9 cellular contexts compared by ENCODE assay signal in the genomic region with DNA sequence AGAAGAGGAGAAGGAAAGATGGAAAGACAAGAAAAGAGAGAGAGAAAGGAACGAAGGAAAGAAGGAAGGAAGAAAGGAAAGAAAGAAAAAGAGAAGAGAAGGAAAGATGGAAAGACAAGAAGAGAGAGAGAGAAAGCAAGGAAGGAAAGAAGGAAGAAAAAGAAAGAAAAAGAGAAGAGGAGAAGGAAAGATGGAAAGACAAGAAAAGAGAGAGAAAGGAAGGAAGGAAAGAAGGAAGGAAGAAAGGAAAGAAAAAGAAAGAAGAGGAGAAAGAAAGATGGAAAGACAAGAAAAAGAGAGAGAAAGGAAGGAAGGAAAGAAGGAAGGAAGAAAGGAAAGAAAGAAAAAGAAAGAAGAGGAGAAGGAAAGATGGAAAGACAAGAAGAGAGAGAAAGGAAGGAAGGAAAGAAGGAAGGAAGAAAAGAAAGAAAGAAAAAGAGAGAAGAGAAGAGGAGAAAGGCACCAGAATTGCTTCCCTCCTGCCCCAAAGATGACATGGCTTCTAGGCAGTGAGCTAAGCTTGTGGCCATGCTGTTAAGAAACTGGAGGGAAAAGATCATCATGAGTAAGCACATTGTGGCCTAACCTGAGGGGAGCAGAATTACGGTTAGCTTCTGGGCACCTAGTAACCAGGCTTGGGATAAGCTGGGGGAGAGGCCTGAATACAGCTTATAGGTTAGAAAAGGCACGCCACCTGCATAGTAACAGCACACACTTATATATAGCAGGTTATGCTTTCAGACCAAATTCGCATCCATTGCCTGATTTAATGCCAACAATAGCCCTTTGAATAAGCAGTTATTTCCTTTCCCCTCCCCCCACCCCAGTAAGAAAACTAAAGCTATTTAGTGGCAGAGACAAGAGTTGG. TPM values are rescaled to one million over a fixed set of nuclear protein-coding genes. Genes with fewer than 3 reads are reported as not detected.
DNase-seq lines count a peak whose midpoint lies in the region; ATAC-seq, FAIRE-seq and TF ChIP-seq lines count a peak whose summit lies in the region.
"Had no signal": no experiment of that assay in that cellular context is flagged by ENCODE, and none has a peak within 500 bp of the region (broad histone marks: within the 10 kb centered on the region; RNA-seq: fewer than 3 reads in every experiment).

No MANE protein-coding gene starts in this region.

- ATAC-seq in DND-41 (ENCODE audit: insufficient read depth, low read depth), result no peak
- ATAC-seq in HepG2, result no peak
- ATAC-seq in GM21423 (IDR thresholded peaks at IDR 0.05; ENCODE audit: unreplicated experiment), result no peak
- ATAC-seq in omental fat pad (ENCODE audit: low FRiP score), result no peak
- ATAC-seq in left cardiac atrium, result no peak
- ATAC-seq in GM18870 (IDR thresholded peaks at IDR 0.05; ENCODE audit: unreplicated experiment), result no peak

- peaks cover 25% of the 10 kb centered on the region for H4K20me1 ChIP-seq in DND-41 (ENCODE audit: insufficient read depth, low read length)
- no peaks in the 10 kb centered on the region for H4K20me1 ChIP-seq in Karpas-422 (ENCODE audit: insufficient read depth, low read depth, low read length)
- no peaks in the 10 kb centered on the region for H4K20me1 ChIP-seq in HepG2 (ENCODE audit: insufficient read depth, low read length)

- WGBS in HepG2 (ENCODE audit: low lambda C conversion rate), result 76% methylated on average over 4 of the region's 4 CpGs

- BruUV-seq in HepG2 (replicated peaks; lab: Mats Ljungman, UMichigan), result no TSS peak

- peak overlapping the region in 1 of 2 experiments; percentile 32; a peak in 2 of 4 replicates for H3K4me3 ChIP-seq in DND-41 (ENCODE audit: low read depth in 1 of 2, low read length in 2 of 2)
- peak overlapping the region; percentile 48; the same call in 1 of the 2 replicates for H3K4me3 ChIP-seq in Karpas-422 (ENCODE audit: low read length)
- no peak overlapping the region for H3K4me3 ChIP-seq in HepG2 (replicated peaks in 1 of 3; ENCODE audit: insufficient read depth in 1 of 3, low read depth in 2 of 3, low read length in 3 of 3)
- H3K4me3 ChIP-seq: lung had no signal

- no peaks in the 10 kb centered on the region for H3K27me3 ChIP-seq in DND-41 (ENCODE audit: insufficient read depth, low read length, poor library complexity)
- H3K27me3 ChIP-seq in Karpas-422 (ENCODE audit: low read length), result no peaks in the 10 kb centered on the region
- no peaks in the 10 kb centered on the region; a peak in 1 of 5 replicates for H3K27me3 ChIP-seq in HepG2 (ENCODE audit: control insufficient read depth in 1 of 2, insufficient read depth in 2 of 2, low read length in 2 of 2)

- peak overlapping the region; percentile 66 for H3K27ac ChIP-seq in DND-41 (ENCODE audit: low read length)
- peak overlapping the region; percentile 63 for H3K27ac ChIP-seq in Karpas-422 (ENCODE audit: low read length)
- H3K27ac ChIP-seq in HepG2 (ENCODE audit: extremely low read length, insufficient read depth, low read length), result peak overlapping the region; percentile 6

- peak overlapping the region; percentile 35; the same call in 1 of the 2 replicates for H3K9ac ChIP-seq in DND-41 (ENCODE audit: low read depth, low read length)
- H3K9ac ChIP-seq in Karpas-422 (ENCODE audit: low read length), result peak overlapping the region; percentile 35
- no peak overlapping the region for H3K9ac ChIP-seq in HepG2 (ENCODE audit: insufficient read depth, low read depth, low read length)

- H3K9me3 ChIP-seq in DND-41 (ENCODE audit: insufficient read depth, low read length, severe bottlenecking) (no peaks in the 10 kb centered on the region), Karpas-422 (ENCODE audit: low read length) (no peaks in the 10 kb centered on the region), HepG2 (ENCODE audit: low read length) (no peaks in the 10 kb centered on the region)

- H3K36me3 ChIP-seq in DND-41 (ENCODE audit: insufficient read depth, low read length) (peaks cover 32% of the 10 kb centered on the region), Karpas-422 (ENCODE audit: insufficient read depth, low read length) (no peaks in the 10 kb centered on the region), HepG2 (replicated peaks in 1 of 2; ENCODE audit: control insufficient read depth in 1 of 2, insufficient read depth in 2 of 2, low read length in 2 of 2) (no peaks in the 10 kb centered on the region)

- peak overlapping the region; percentile 63 for H3K4me2 ChIP-seq in DND-41 (ENCODE audit: insufficient read depth, low read length)
- peak overlapping the region; percentile 29 for H3K4me2 ChIP-seq in Karpas-422 (ENCODE audit: low read depth, low read length, poor library complexity, severe bottlenecking)
- 0 out of 2 replicates have a peak overlapping the region, but pooled peaks have one; percentile 1 for H3K4me2 ChIP-seq in HepG2 (ENCODE audit: low read depth, low read length)

- DNase-seq in DND-41 (peak; percentile 29), Karpas-422 (peak; percentile 65), HepG2 (ENCODE audit: low spot score) (peak; percentile 29), omental fat pad (ENCODE audit: low spot score) (no peak), left cardiac atrium (no peak)
- DNase-seq in activated T-cell treated with anti-CD3 and anti-CD28 coated beads, Interleukin-2, amount 50 U/mL, for 48 hours, result peak; percentile 43 to 56

- TF ChIP-seq EP300 in HepG2 (IDR thresholded peaks at IDR 0.05; ENCODE audit: low read depth in 2 of 2, low read length in 2 of 2) (no peak), HepG2 (CRISPR knock-in tag; IDR thresholded peaks at IDR 0.05; ENCODE audit: borderline replicate concordance) (no peak)

- in situ Hi-C loops in HepG2 (cut with HindIII; ENCODE audit: extremely low pct_ligation_motif_present, low pct_unique_long_range_greater_than_20kb), result no loop called here

- TF ChIP-seq RAD21 in HepG2 (CRISPR knock-in tag; IDR thresholded peaks at IDR 0.05), result no peak

- no peaks in the 10 kb centered on the region for H3K9me2 ChIP-seq in Karpas-422 (replicated peaks; ENCODE audit: insufficient read depth, low read length)

- H3K79me2 ChIP-seq in DND-41 (ENCODE audit: insufficient read depth, low read length), result peaks cover 93% of the 10 kb centered on the region
- H3K79me2 ChIP-seq in Karpas-422 (ENCODE audit: low read length), result peaks cover 25% of the 10 kb centered on the region; the same call in 1 of the 2 replicates
- peaks cover 20% of the 10 kb centered on the region for H3K79me2 ChIP-seq in HepG2 (ENCODE audit: insufficient read depth, low read length)

- H3K4me1 ChIP-seq in DND-41 (ENCODE audit: insufficient read depth, low read length) (peaks cover 69% of the 10 kb centered on the region), Karpas-422 (ENCODE audit: low read length) (peaks cover 25% of the 10 kb centered on the region), HepG2 (ENCODE audit: insufficient read depth, low read length) (peaks cover 34% of the 10 kb centered on the region)

- no peak for FAIRE-seq in HepG2 (lab: Jason Lieb, UNC)

- POLR2A ChIA-PET in HepG2 (lab: Yijun Ruan, JAX), result interaction anchor here (0.6 kb wide), 2 partner anchors 11 to 1411 kb away, joined by 3 to 5 read pairs; no protein-coding TSS in a partner anchor

- intact Hi-C loops in HepG2 (cut with micrococcal nuclease; ENCODE audit: unreplicated experiment) (no loop called here), left cardiac atrium (cut with DNase I) (no loop called here)

- no peak for TF ChIP-seq CTCF in DND-41 (IDR thresholded peaks at IDR 0.05; ENCODE audit: borderline replicate concordance, extremely low read depth, low read length, poor library complexity, severe bottlenecking)
- no peak for TF ChIP-seq CTCF in HepG2 (CRISPR knock-in tag; IDR thresholded peaks at IDR 0.05)
- TF ChIP-seq CTCF in omental fat pad (IDR thresholded peaks at IDR 0.05), result no peak

- CTCF ChIA-PET in HepG2 (lab: Yijun Ruan, JAX; ENCODE audit: low intra/inter-chr PET ratio, low total read pairs), result no interaction called here

- no peak for TF ChIP-seq POLR2A in HepG2 (IDR thresholded peaks at IDR 0.05; ENCODE audit: insufficient read depth in 1 of 2, low read depth in 2 of 2, low read length in 2 of 2)

- no peak overlapping the region for H2AFZ ChIP-seq in DND-41 (ENCODE audit: low read depth, low read length)
- no peak overlapping the region for H2AFZ ChIP-seq in Karpas-422 (ENCODE audit: low read length)
- no peak overlapping the region for H2AFZ ChIP-seq in HepG2 (ENCODE audit: low read length)

RNA-seq across cellular contexts. Expression of gene ST3GAL4, which starts 2.3 kb away (rescaled TPM):
- total RNA-seq in Karpas-422 (2014; rRNA removed; shearing (Covaris generic); ENCODE audit: low replicate concordance), result 5.8 and 6.6 TPM in 2 replicates
- 7.4 and 13.3 TPM in 2 replicates for total RNA-seq in HepG2 (2016; rRNA removed; fragmentation: Illumina TruSeq; extraction: Trizol)
- 26.0 and 28.4 TPM in 2 replicates for total RNA-seq in HepG2 (2016; cell fraction: cytosol; rRNA removed; fragmentation: Illumina TruSeq; extraction: Trizol; ENCODE audit: low read depth)
- total RNA-seq in HepG2 (2016; cell fraction: insoluble cytoplasmic fraction; rRNA removed; fragmentation: Illumina TruSeq; extraction: Trizol), result 6.5 and 14.0 TPM in 2 replicates
- total RNA-seq in HepG2 (2016; cell fraction: membrane; rRNA removed; fragmentation: Illumina TruSeq; extraction: Trizol), result 29.9 and 31.6 TPM in 2 replicates
- total RNA-seq in HepG2 (2016; cell fraction: nucleus; rRNA removed; fragmentation: Illumina TruSeq; extraction: Trizol), result 10.2 and 12.2 TPM in 2 replicates
- 9.1 and 12.5 TPM in 2 replicates for polyA plus RNA-seq in HepG2 (2011; rRNA removed)
- 8.8 and 9.2 TPM in 2 replicates for polyA plus RNA-seq in HepG2 (2011; cell fraction: cytosol; rRNA removed)
- 15.0 and 15.5 TPM in 2 replicates for polyA plus RNA-seq in HepG2 (2011; cell fraction: nucleus; rRNA removed)
- polyA plus RNA-seq in HepG2 (2012), result 7.8 and 8.2 TPM in 2 replicates
- 22.6 and 26.2 TPM in 2 replicates for polyA plus RNA-seq in HepG2 (2016; cell fraction: cytosol; fragmentation: Illumina TruSeq; extraction: Trizol; ENCODE audit: low read depth)
- polyA plus RNA-seq in HepG2 (2016; cell fraction: insoluble cytoplasmic fraction; fragmentation: Illumina TruSeq; extraction: Trizol; ENCODE audit: low read depth), result 7.6 and 9.2 TPM in 2 replicates
- 26.9 and 30.2 TPM in 2 replicates for polyA plus RNA-seq in HepG2 (2016; cell fraction: membrane; fragmentation: Illumina TruSeq; extraction: Trizol; ENCODE audit: low read depth)
- polyA plus RNA-seq in HepG2 (2016; cell fraction: nucleus; fragmentation: Illumina TruSeq; extraction: Trizol; ENCODE audit: insufficient read depth, low read depth), result 24.7 and 27.7 TPM in 2 replicates
- 17.0 and 116 TPM in 2 replicates for polyA minus RNA-seq in HepG2 (2011; rRNA and poly(A)+ RNA removed; ENCODE audit: low replicate concordance)
- polyA minus RNA-seq in HepG2 (2011; cell fraction: cytosol; rRNA and poly(A)+ RNA removed), result 3.8 and 4.3 TPM in 2 replicates
- polyA minus RNA-seq in HepG2 (2011; cell fraction: nucleus; rRNA and poly(A)+ RNA removed), result 5.8 and 7.1 TPM in 2 replicates
- total RNA-seq in omental fat pad, result 10 to 100 TPM; 13.2 to 59.3 (median 41.9) TPM
- 100 to 1,000 TPM in 1 of 2 donors, 10 to 100 TPM in 1; 57.1 to 109 TPM for total RNA-seq in left cardiac atrium

RNA-seq across cellular contexts. Expression of gene DCPS, which starts 49.3 kb away (rescaled TPM):
- total RNA-seq in Karpas-422 (2014; rRNA removed; shearing (Covaris generic); ENCODE audit: low replicate concordance), result 17.6 and 18.3 TPM in 2 replicates
- total RNA-seq in HepG2 (2016; rRNA removed; fragmentation: Illumina TruSeq; extraction: Trizol), result 21.9 and 24.1 TPM in 2 replicates
- 4.3 and 4.6 TPM in 2 replicates for total RNA-seq in HepG2 (2016; cell fraction: cytosol; rRNA removed; fragmentation: Illumina TruSeq; extraction: Trizol; ENCODE audit: low read depth)
- total RNA-seq in HepG2 (2016; cell fraction: insoluble cytoplasmic fraction; rRNA removed; fragmentation: Illumina TruSeq; extraction: Trizol), result 20.7 and 23.2 TPM in 2 replicates
- 6.0 and 8.2 TPM in 2 replicates for total RNA-seq in HepG2 (2016; cell fraction: membrane; rRNA removed; fragmentation: Illumina TruSeq; extraction: Trizol)
- 10.8 and 11.7 TPM in 2 replicates for total RNA-seq in HepG2 (2016; cell fraction: nucleus; rRNA removed; fragmentation: Illumina TruSeq; extraction: Trizol)
- polyA plus RNA-seq in HepG2 (2011; rRNA removed), result 20.7 and 22.5 TPM in 2 replicates
- polyA plus RNA-seq in HepG2 (2011; cell fraction: cytosol; rRNA removed), result 25.0 and 33.9 TPM in 2 replicates
- 11.1 and 11.9 TPM in 2 replicates for polyA plus RNA-seq in HepG2 (2011; cell fraction: nucleus; rRNA removed)
- 12.9 and 13.5 TPM in 2 replicates for polyA plus RNA-seq in HepG2 (2012)
- 4.1 and 4.3 TPM in 2 replicates for polyA plus RNA-seq in HepG2 (2016; cell fraction: cytosol; fragmentation: Illumina TruSeq; extraction: Trizol; ENCODE audit: low read depth)
- polyA plus RNA-seq in HepG2 (2016; cell fraction: insoluble cytoplasmic fraction; fragmentation: Illumina TruSeq; extraction: Trizol; ENCODE audit: low read depth), result 29.3 and 35.5 TPM in 2 replicates
- polyA plus RNA-seq in HepG2 (2016; cell fraction: membrane; fragmentation: Illumina TruSeq; extraction: Trizol; ENCODE audit: low read depth), result 5.8 and 6.4 TPM in 2 replicates
- polyA plus RNA-seq in HepG2 (2016; cell fraction: nucleus; fragmentation: Illumina TruSeq; extraction: Trizol; ENCODE audit: insufficient read depth, low read depth), result 15.1 and 15.2 TPM in 2 replicates
- polyA minus RNA-seq in HepG2 (2011; rRNA and poly(A)+ RNA removed; ENCODE audit: low replicate concordance), result 16.9 and 47.3 TPM in 2 replicates
- polyA minus RNA-seq in HepG2 (2011; cell fraction: cytosol; rRNA and poly(A)+ RNA removed), result 5.5 and 10.6 TPM in 2 replicates
- polyA minus RNA-seq in HepG2 (2011; cell fraction: nucleus; rRNA and poly(A)+ RNA removed), result 7.1 and 7.6 TPM in 2 replicates
- 10 to 100 TPM in 2 of 4 donors, 1 to 10 TPM in 2; 8.0 to 12.4 (median 9.9) TPM for total RNA-seq in omental fat pad
- 10 to 100 TPM; 11.3 to 13.1 TPM for total RNA-seq in left cardiac atrium

Comparison
In these comparisons a context has a peak if more than half of its experiments do, and no peak if none do; other contexts are left out.
1. DNase-seq: peak in DND-41 (single experiment), Karpas-422 (single experiment), activated T-cell treated with anti-CD3 and anti-CD28 coated beads, Interleukin-2, amount 50 U/mL, for 48 hours (2 of 2) and HepG2 (single experiment); none in omental fat pad (single experiment) and left cardiac atrium (single experiment).
2. H3K27ac ChIP-seq: peak in every context shown above with its lines; median percentile 66 in DND-41; 63 in Karpas-422; 6 in HepG2.
3. H3K4me2 ChIP-seq: peak in every context shown above with its lines; median percentile 63 in DND-41; 29 in Karpas-422; 1 in HepG2.